Comparison of ENCODE assay signal across 14 cellular contexts in the genomic region with DNA sequence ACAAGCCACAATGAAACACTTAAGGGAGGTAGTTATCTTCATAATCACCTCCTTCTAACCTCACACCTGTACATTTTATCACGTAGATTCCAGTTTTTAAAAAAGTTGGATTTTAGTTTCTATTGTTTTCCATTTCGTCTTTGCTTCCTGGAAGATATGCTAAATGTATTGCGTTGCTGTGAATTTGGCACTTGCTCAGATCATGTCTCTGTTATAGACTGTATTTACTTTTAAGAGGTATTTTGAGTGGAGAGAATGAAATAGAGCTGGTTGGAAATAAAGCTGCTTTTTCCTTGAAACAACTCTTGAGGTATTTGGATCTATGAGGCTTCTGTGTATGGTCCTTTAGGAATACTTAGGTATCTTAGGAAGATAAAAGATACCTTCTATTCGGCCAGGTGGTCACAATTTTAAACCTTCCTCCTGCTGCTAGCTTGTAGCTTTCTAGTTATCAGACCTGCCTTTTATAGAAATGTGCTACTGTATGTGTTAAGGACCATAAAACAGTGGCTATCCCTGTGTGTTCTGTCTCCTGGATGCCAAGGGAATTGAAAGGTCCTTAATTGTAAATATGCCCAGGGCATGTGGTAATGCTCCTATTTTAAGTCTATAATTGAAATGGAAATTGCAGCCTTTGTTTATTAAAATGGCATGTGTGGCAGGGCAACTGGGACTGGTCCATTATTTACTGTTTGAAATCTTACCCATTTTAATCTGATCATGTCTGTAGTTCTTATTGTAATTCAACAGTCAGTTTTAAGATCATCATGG.
"Had no signal": no experiment of that assay in that cellular context is flagged by ENCODE, and none has a peak within 500 bp of the region (broad histone marks: within the 10 kb centered on the region; RNA-seq: fewer than 3 reads in every experiment).

No MANE protein-coding gene starts in this region.

- H3K4me3 ChIP-seq: cardiac muscle cell, colonic mucosa, gastroesophageal sphincter, sigmoid colon, testis, upper lobe of right lung had no signal

- DNase-seq: activated CD4-positive, alpha-beta memory T cell treated with anti-CD3 and anti-CD28 coated beads for 36 hours; activated naive CD4-positive, alpha-beta T cell; activated naive CD8-positive, alpha-beta T cell treated with anti-CD3 and anti-CD28 coated beads, Interleukin-2, amount 50 U/mL, for 24 hours; colonic mucosa; effector CD8-positive, alpha-beta T cell; mesendoderm; sigmoid colon; stimulated activated CD4-positive, alpha-beta T cell treated with anti-CD3 and anti-CD28 coated beads, Interleukin-12 subunit alpha, Interleukin-12 subunit beta, amount 100 ng/mL, for 4 hours; T1000; testis; upper lobe of right lung had no signal

- H3K9me3 ChIP-seq: colonic mucosa, gastroesophageal sphincter, sigmoid colon, testis, upper lobe of right lung had no signal

- H3K27me3 ChIP-seq: cardiac muscle cell, colonic mucosa, gastroesophageal sphincter, sigmoid colon, testis, upper lobe of right lung had no signal

- H3K4me1 ChIP-seq: colonic mucosa, testis had no signal

- FAIRE-seq: keratinocyte had no signal

- ATAC-seq: activated naive CD8-positive, alpha-beta T cell treated with anti-CD3 and anti-CD28 coated beads, Interleukin-2, amount 50 U/mL, for 24 hours; gastroesophageal sphincter; upper lobe of right lung had no signal

- H3K27ac ChIP-seq: cardiac muscle cell, colonic mucosa, gastroesophageal sphincter, sigmoid colon, testis, upper lobe of right lung had no signal

- H3K36me3 ChIP-seq: cardiac muscle cell, colonic mucosa, gastroesophageal sphincter, sigmoid colon, upper lobe of right lung had no signal
